Comparison of ENCODE assay signal across 21 cellular contexts in genomic region chr1:209861242-209861641, GRCh38. TPM values are rescaled to one million over a fixed set of nuclear protein-coding genes. Genes with fewer than 3 reads are reported as not detected.
DNase-seq lines count a peak whose midpoint lies in the region; ATAC-seq and TF ChIP-seq lines count a peak whose summit lies in the region.
"Had no signal": no experiment of that assay in that cellular context is flagged by ENCODE, and none has a peak within 500 bp of the region (broad histone marks: within the 10 kb centered on the region; RNA-seq: fewer than 3 reads in every experiment).

No MANE protein-coding gene starts in this region.

- TF ChIP-seq CTCF in foreskin keratinocyte (conservative IDR thresholded peaks at IDR 0.05) (no peak), heart right ventricle (IDR thresholded peaks at IDR 0.05) (no peak)

- H3K4me1 ChIP-seq in HUES6 (ENCODE audit: control insufficient read depth, insufficient read depth, low read length) (peaks cover 24% of the 10 kb centered on the region), foreskin keratinocyte (peaks cover 20% of the 10 kb centered on the region), heart right ventricle (no peaks in the 10 kb centered on the region)

- peak overlapping the region; percentile 4 for H3K9ac ChIP-seq in HUES6 (ENCODE audit: low read length)

- H3K4me3 ChIP-seq in HUES6 (ENCODE audit: low read depth, low read length) (no peak overlapping the region), heart right ventricle (no peak overlapping the region)
- H3K4me3 ChIP-seq: SK-N-MC had no signal

- H3K36me3 ChIP-seq in HUES6 (ENCODE audit: control insufficient read depth, insufficient read depth, low read length) (no peaks in the 10 kb centered on the region), heart right ventricle (no peaks in the 10 kb centered on the region)

- H3K9me3 ChIP-seq in HUES6 (ENCODE audit: control insufficient read depth, insufficient read depth, low read depth, low read length) (peaks cover 2% of the 10 kb centered on the region; the same call in 1 of the 2 replicates), heart right ventricle (peaks cover 0 to 5% (median 0%) of the 10 kb centered on the region in 11 donors)

- no peak for TF ChIP-seq POLR2A in GM18505 (IDR thresholded peaks at IDR 0.05; ENCODE audit: borderline replicate concordance, extremely low read depth, insufficient read depth, insufficient read length)

- DNase-seq in DMS 273 (lab: John Stamatoyannopoulos, UW; ENCODE audit: unreplicated experiment) (peak; percentile 51), DMS 273 treated with DMSO at 0.1 percent for 48 hours (lab: John Stamatoyannopoulos, UW) (no peak), RPMI7951 (ENCODE audit: low read depth) (peak; percentile 32), foreskin keratinocyte (no peak), heart right ventricle (no peak), CD1c-positive myeloid dendritic cell (ENCODE audit: extremely low spot score) (no peak)
- DNase-seq: CD4-positive, CD25-positive, alpha-beta regulatory T cell; DMS79; H7; NCI-H1417; NCI-H1930; NCI-H2171 treated with DMSO at 0.1 percent for 48 hours; NCI-H748 treated with DMSO at 0.1 percent for 48 hours; OCI-M1; SHP77; T-cell had no signal

- H3K27ac ChIP-seq in HUES6 (ENCODE audit: low read depth, low read length) = no peak overlapping the region
- H3K27ac ChIP-seq in foreskin keratinocyte = peak overlapping the region; percentile 95
- no peak overlapping the region for H3K27ac ChIP-seq in heart right ventricle
- H3K27ac ChIP-seq: 22Rv1, HL-60, SK-N-MC had no signal

- H3K27me3 ChIP-seq in HUES6 (ENCODE audit: control insufficient read depth, insufficient read depth, low read length) (no peaks in the 10 kb centered on the region; the same call in 1 of the 2 replicates), foreskin keratinocyte (no peaks in the 10 kb centered on the region), heart right ventricle (peaks cover 0 to 33% (median 22%) of the 10 kb centered on the region in 7 donors)

- ATAC-seq in foreskin keratinocyte = no peak
- no peak for ATAC-seq in heart right ventricle
- no peak for ATAC-seq in GM18505 (IDR thresholded peaks at IDR 0.05; ENCODE audit: unreplicated experiment)
- ATAC-seq: T-cell had no signal

- intact Hi-C loops in heart right ventricle (cut with DNase I) = loop anchor here in 7 of 10 donors (2.0 to 10.0 kb wide), 7 partner anchors 124 to 544 kb away; no protein-coding TSS in a partner anchor

- WGBS in heart right ventricle, 2 donors = 64 to 73% methylated on average over 2 of the region's 2 CpGs

RNA-seq across cellular contexts. Expression of gene UTP25, which starts 33.5 kb away (rescaled TPM):
- 5.3 and 7.0 TPM in 2 replicates for total RNA-seq in RPMI7951 (2014; rRNA removed; shearing (Covaris generic))
- total RNA-seq in foreskin keratinocyte (9.0 and 9.2 TPM in 2 replicates), heart right ventricle (1 to 10 TPM; 2.3 to 4.2 (median 3.4) TPM)
- polyA plus RNA-seq in foreskin keratinocyte (3.2 and 3.7 TPM in 2 replicates), heart right ventricle (1 to 10 TPM in 1 of 2 donors, under 1 TPM in 1; 0.73 to 1.5 TPM)

RNA-seq across cellular contexts. Expression of gene IRF6, which starts 55.3 kb away (rescaled TPM):
- 0.20 and 0.24 TPM in 2 replicates for total RNA-seq in RPMI7951 (2014; rRNA removed; shearing (Covaris generic))
- total RNA-seq in foreskin keratinocyte (160 and 194 TPM in 2 replicates), heart right ventricle (10 to 100 TPM; 25.1 to 69.4 (median 43.8) TPM)
- polyA plus RNA-seq in foreskin keratinocyte (70.3 and 93.1 TPM in 2 replicates), heart right ventricle (10 to 100 TPM in 1 of 2 donors, 1 to 10 TPM in 1; 1.2 to 11.3 TPM)

Comparison
In these comparisons a context has a peak if more than half of its experiments do, and no peak if none do; other contexts are left out.
1. DNase-seq: peak in DMS 273 (single experiment) and RPMI7951 (single experiment); none in DMS 273 treated with DMSO at 0.1 percent for 48 hours (single experiment), foreskin keratinocyte (0 of 2), heart right ventricle (0 of 2) and CD1c-positive myeloid dendritic cell (single experiment).
2. RNA of gene IRF6, which starts 55.3 kb away (total RNA-seq): 160 to 194 TPM in foreskin keratinocyte and 25.1 to 69.4 TPM in heart right ventricle; 0.20 to 0.24 TPM in RPMI7951; every median in the first group is over 10 times any median in the second.